In genomic region chr14:32074887-32075572, GRCh38 we compare ENCODE assay signal across 8 cellular contexts. TPM values are rescaled to one million over a fixed set of nuclear protein-coding genes. Genes with fewer than 3 reads are reported as not detected.
DNase-seq lines count a peak whose midpoint lies in the region; ATAC-seq and TF ChIP-seq lines count a peak whose summit lies in the region.

No MANE protein-coding gene starts in this region.

- H3K4me1 ChIP-seq in mammary epithelial cell (ENCODE audit: insufficient read depth, low read length): no peaks in the 10 kb centered on the region
- H3K4me1 ChIP-seq in mesenchymal stem cell (ENCODE audit: control insufficient read depth, insufficient read depth, low read depth, low read length): no peaks in the 10 kb centered on the region
- H3K4me1 ChIP-seq in tibial nerve: peaks cover 0 to 54% (median 14%) of the 10 kb centered on the region in 4 donors

- no peaks in the 10 kb centered on the region for H3K36me3 Mint-ChIP-seq in activated naive CD8-positive, alpha-beta T cell treated with anti-CD3 and anti-CD28 coated beads, Interleukin-2, amount 50 U/mL, for 24 hours (ENCODE audit: low read depth)
- H3K36me3 Mint-ChIP-seq in activated naive CD8-positive, alpha-beta T cell treated with anti-CD3 and anti-CD28 coated beads for 36 hours: peaks cover 3% of the 10 kb centered on the region

- no peak for ATAC-seq in activated naive CD8-positive, alpha-beta T cell treated with anti-CD3 and anti-CD28 coated beads, Interleukin-2, amount 50 U/mL, for 24 hours
- ATAC-seq in HG03175 (IDR thresholded peaks at IDR 0.05; ENCODE audit: unreplicated experiment): no peak

- no TSS peak for BruUV-seq in mammary epithelial cell (replicated peaks; lab: Mats Ljungman, UMichigan)

- H3K4me2 ChIP-seq in mammary epithelial cell (ENCODE audit: insufficient read depth, low read depth, low read length) (peak overlapping the region; percentile 87), mesenchymal stem cell (ENCODE audit: low read length, poor library complexity, severe bottlenecking) (peak overlapping the region; percentile 29)

- no peak overlapping the region for H2BK12ac ChIP-seq in mesenchymal stem cell (ENCODE audit: low read length in 2 of 2)

- no peak overlapping the region for H3K18ac ChIP-seq in mesenchymal stem cell (ENCODE audit: low read depth in 1 of 2, low read length in 2 of 2)

- H3K4ac ChIP-seq in mesenchymal stem cell (ENCODE audit: low read depth in 1 of 2, low read length in 2 of 2): no peak overlapping the region

- H3K23ac ChIP-seq in mesenchymal stem cell (ENCODE audit: low read length in 2 of 2): no peak overlapping the region

- dilution Hi-C loops in mammary epithelial cell (cut with HindIII; ENCODE audit: low sequenced_read_pairs): loop anchor here (5.0 kb wide), 1 partner anchor 63 kb away; no protein-coding TSS in a partner anchor

- peaks cover 51% of the 10 kb centered on the region for H3K79me2 ChIP-seq in mammary epithelial cell (ENCODE audit: insufficient read depth, low read length)

- no peak overlapping the region for H3K14ac ChIP-seq in mesenchymal stem cell (ENCODE audit: low read length in 2 of 2)

- no peaks in the 10 kb centered on the region for H3K9me3 ChIP-seq in mammary epithelial cell (replicated peaks; ENCODE audit: insufficient read depth, low read length)
- no peaks in the 10 kb centered on the region for H3K9me3 ChIP-seq in mesenchymal stem cell (ENCODE audit: control insufficient read depth, low read length)
- H3K9me3 ChIP-seq in tibial nerve: no peaks in the 10 kb centered on the region

- intact Hi-C loops in mammary epithelial cell (cut with micrococcal nuclease): loop anchor here (1.0 to 5.0 kb wide), 3 partner anchors 87 to 563 kb away; no protein-coding TSS in a partner anchor

- 18% methylated on average over 8 of the region's 8 CpGs for WGBS in mammary epithelial cell (ENCODE audit: low coverage, missing lambda C conversion rate)
- 31% methylated on average over 3 of the region's 8 CpGs for WGBS in mesenchymal stem cell
- WGBS in tibial nerve, 2 donors: 64 to 73% methylated on average over 8 of the region's 8 CpGs

- peak overlapping the region; percentile 38 for H2AFZ ChIP-seq in mammary epithelial cell (ENCODE audit: low read depth, low read length)
- no peak overlapping the region for H2AFZ ChIP-seq in mesenchymal stem cell (ENCODE audit: low read depth, low read length)

- H4K8ac ChIP-seq in mesenchymal stem cell (ENCODE audit: low read length): no peak overlapping the region

- no peak overlapping the region for H2BK15ac ChIP-seq in mesenchymal stem cell (ENCODE audit: low read depth, poor library complexity, severe bottlenecking)

- peak overlapping the region; percentile 92 for H3K27ac ChIP-seq in mammary epithelial cell (ENCODE audit: insufficient read depth, low read depth, low read length)
- H3K27ac ChIP-seq in mesenchymal stem cell (ENCODE audit: low read length, poor library complexity, severe bottlenecking): no peak overlapping the region
- H3K27ac ChIP-seq in tibial nerve: peak overlapping the region; percentile 15 to 98 (median 98)

- H3K36me3 ChIP-seq in mammary epithelial cell (ENCODE audit: insufficient read depth, low read length) (no peaks in the 10 kb centered on the region), mesenchymal stem cell (ENCODE audit: control insufficient read depth in 1 of 2, insufficient read depth in 2 of 2, low read depth in 1 of 2, low read length in 2 of 2) (no peaks in the 10 kb centered on the region), tibial nerve (no peaks in the 10 kb centered on the region)

- in situ Hi-C loops in mammary epithelial cell (cut with MboI; ENCODE audit: low sequenced_read_pairs in 2 of 2): loop anchor here in 1 of 2 donors (10.0 kb wide), 3 partner anchors 140 to 400 kb away; no protein-coding TSS in a partner anchor

- H3K4me3 Mint-ChIP-seq in activated naive CD8-positive, alpha-beta T cell treated with anti-CD3 and anti-CD28 coated beads, Interleukin-2, amount 50 U/mL, for 24 hours: peak overlapping the region; percentile 98
- H3K4me3 Mint-ChIP-seq in activated naive CD8-positive, alpha-beta T cell treated with anti-CD3 and anti-CD28 coated beads for 36 hours: no peak overlapping the region

- no peak for TF ChIP-seq EP300 in tibial nerve (IDR thresholded peaks at IDR 0.05)

- no peak for DNase-seq in activated naive CD8-positive, alpha-beta T cell treated with anti-CD3 and anti-CD28 coated beads, Interleukin-2, amount 50 U/mL, for 24 hours
- no peak for DNase-seq in activated naive CD8-positive, alpha-beta T cell treated with anti-CD3 and anti-CD28 coated beads for 36 hours
- DNase-seq in mammary epithelial cell (peak; percentile 11), mesenchymal stem cell (no peak), tibial nerve (ENCODE audit: low spot score in 2 of 2) (no peak), LoVo (ENCODE audit: low spot score) (no peak), cortex of kidney (lab: John Stamatoyannopoulos, UW) (no peak)

- TF ChIP-seq CTCF in mammary epithelial cell (conservative IDR thresholded peaks at IDR 0.05 in 1 of 2, IDR thresholded peaks at IDR 0.05 in 1 of 2; ENCODE audit: extremely low read depth in 1 of 2, insufficient read depth in 1 of 2, low read depth in 1 of 2, low read length in 2 of 2): no peak
- no peak for TF ChIP-seq CTCF in tibial nerve (IDR thresholded peaks at IDR 0.05)

- peaks cover 2% of the 10 kb centered on the region for H3K79me1 ChIP-seq in mesenchymal stem cell (replicated peaks; ENCODE audit: low read length, poor library complexity, severe bottlenecking)

- peak overlapping the region; percentile 65 for H2AK5ac ChIP-seq in mesenchymal stem cell (ENCODE audit: low read length, severe bottlenecking)

- H3K27me3 ChIP-seq in mammary epithelial cell (ENCODE audit: insufficient read depth, low read length) (no peaks in the 10 kb centered on the region), mesenchymal stem cell (ENCODE audit: control insufficient read depth in 1 of 2, insufficient read depth in 1 of 2, low read length in 2 of 2) (no peaks in the 10 kb centered on the region), tibial nerve (no peaks in the 10 kb centered on the region)

- no peak overlapping the region for H2BK5ac ChIP-seq in mesenchymal stem cell (ENCODE audit: low read depth, low read length, poor library complexity, severe bottlenecking)

- no peak overlapping the region for H2BK120ac ChIP-seq in mesenchymal stem cell (ENCODE audit: low read depth, low read length)

- no peak overlapping the region for H3K27ac Mint-ChIP-seq in activated naive CD8-positive, alpha-beta T cell treated with anti-CD3 and anti-CD28 coated beads, Interleukin-2, amount 50 U/mL, for 24 hours
- H3K27ac Mint-ChIP-seq in activated naive CD8-positive, alpha-beta T cell treated with anti-CD3 and anti-CD28 coated beads for 36 hours: no peak overlapping the region

- no peaks in the 10 kb centered on the region for H3K9me3 Mint-ChIP-seq in activated naive CD8-positive, alpha-beta T cell treated with anti-CD3 and anti-CD28 coated beads, Interleukin-2, amount 50 U/mL, for 24 hours
- no peaks in the 10 kb centered on the region for H3K9me3 Mint-ChIP-seq in activated naive CD8-positive, alpha-beta T cell treated with anti-CD3 and anti-CD28 coated beads for 36 hours

- H3K27me3 Mint-ChIP-seq in activated naive CD8-positive, alpha-beta T cell treated with anti-CD3 and anti-CD28 coated beads, Interleukin-2, amount 50 U/mL, for 24 hours: no peaks in the 10 kb centered on the region
- H3K27me3 Mint-ChIP-seq in activated naive CD8-positive, alpha-beta T cell treated with anti-CD3 and anti-CD28 coated beads for 36 hours: peaks cover 17% of the 10 kb centered on the region

- H3K4me3 ChIP-seq in mammary epithelial cell (replicated peaks in 1 of 3; ENCODE audit: insufficient read depth in 1 of 3, low read depth in 2 of 3, low read length in 3 of 3): peak overlapping the region; percentile 63 to 71 (median 64)
- H3K4me3 ChIP-seq in mesenchymal stem cell (ENCODE audit: insufficient read depth in 1 of 2, low read depth in 1 of 2, low read length in 2 of 2): peak overlapping the region in 1 of 2 experiments; percentile 87
- H3K4me3 ChIP-seq in tibial nerve: peak overlapping the region in 3 of 4 donors; percentile 58 to 80 (median 73)

- no peak overlapping the region for H4K91ac ChIP-seq in mesenchymal stem cell (ENCODE audit: low read length)

- H3K9ac ChIP-seq in mammary epithelial cell (ENCODE audit: insufficient read depth, low read length) (peak overlapping the region; percentile 98), mesenchymal stem cell (ENCODE audit: low read length) (peak overlapping the region; percentile 98)

- TF ChIP-seq POLR2A in tibial nerve (IDR thresholded peaks at IDR 0.05): no peak

- H4K20me1 ChIP-seq in mammary epithelial cell (ENCODE audit: insufficient read depth, low read length): no peaks in the 10 kb centered on the region

- CTCF ChIA-PET in mammary epithelial cell (lab: Charles Lee; ENCODE audit: low non-redundant PET): no interaction called here

- peaks cover 31% of the 10 kb centered on the region for H3K4me1 Mint-ChIP-seq in activated naive CD8-positive, alpha-beta T cell treated with anti-CD3 and anti-CD28 coated beads, Interleukin-2, amount 50 U/mL, for 24 hours
- H3K4me1 Mint-ChIP-seq in activated naive CD8-positive, alpha-beta T cell treated with anti-CD3 and anti-CD28 coated beads for 36 hours: peaks cover 20% of the 10 kb centered on the region

RNA-seq across cellular contexts. Expression of gene ARHGAP5, which starts 2.1 kb away (rescaled TPM):
- total RNA-seq in activated naive CD8-positive, alpha-beta T cell treated with anti-CD3 and anti-CD28 coated beads for 36 hours: 10 to 100 TPM; 49.7 to 50.3 TPM
- total RNA-seq in mammary epithelial cell (100 to 1,000 TPM; 107 to 221 TPM), tibial nerve (100 to 1,000 TPM in 3 of 4 donors, 10 to 100 TPM in 1; 85.8 to 167 (median 104) TPM)
- 19.8 TPM for polyA plus RNA-seq in mammary epithelial cell
- polyA minus RNA-seq in mammary epithelial cell: 51.0 TPM
- 40.4 TPM for polyA plus RNA-seq in mesenchymal stem cell (2013, experiment 1 of 2)
- 42.2 TPM for polyA plus RNA-seq in mesenchymal stem cell (2013, experiment 2 of 2)
